ENCODE assay signal across 20 cellular contexts in the genomic region with DNA sequence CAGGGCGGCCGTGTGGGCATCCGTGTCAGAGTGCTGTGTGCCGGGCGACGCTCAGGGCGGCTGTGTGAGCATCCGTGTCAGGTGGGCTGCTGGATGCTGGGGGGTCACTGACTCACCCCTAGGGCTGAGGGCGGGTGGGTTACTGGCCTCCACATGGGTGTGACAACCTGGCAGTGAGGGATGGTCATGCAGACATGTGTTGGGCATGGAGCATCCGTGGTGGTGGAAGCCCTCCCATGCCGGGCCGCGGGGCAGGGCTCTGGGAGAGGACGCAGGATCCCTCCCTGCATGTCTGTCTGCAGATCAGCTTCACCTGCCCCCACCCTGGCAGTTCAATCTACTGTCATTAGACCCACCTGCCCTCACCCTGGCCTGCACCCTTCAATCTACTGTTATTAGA. TPM values are rescaled to one million over a fixed set of nuclear protein-coding genes. Genes with fewer than 3 reads are reported as not detected.
DNase-seq lines count a peak whose midpoint lies in the region; ATAC-seq and TF ChIP-seq lines count a peak whose summit lies in the region.
"Had no signal": no experiment of that assay in that cellular context is flagged by ENCODE, and none has a peak within 500 bp of the region (broad histone marks: within the 10 kb centered on the region; RNA-seq: fewer than 3 reads in every experiment).

No MANE protein-coding gene starts in this region.

- H3K36me3 Mint-ChIP-seq in natural killer cell treated with Interleukin-12 subunit alpha and Interleukin-12 subunit beta and Interleukin-15 and Interleukin-18, amount 100 ng/mL, for 72 hours = no peaks in the 10 kb centered on the region

- H3K9me3 ChIP-seq in colonic mucosa (no peaks in the 10 kb centered on the region), transverse colon (no peaks in the 10 kb centered on the region)
- H3K9me3 ChIP-seq: Caco-2 had no signal

- no peak for TF ChIP-seq EP300 in transverse colon (IDR thresholded peaks at IDR 0.05; ENCODE audit: low read depth)

- ATAC-seq in natural killer cell treated with Interleukin-12 subunit alpha and Interleukin-12 subunit beta and Interleukin-15 and Interleukin-18, amount 100 ng/mL, for 72 hours = no peak
- ATAC-seq: A549 had no signal

- no peak overlapping the region for H3K4me3 ChIP-seq in colonic mucosa
- no peak overlapping the region for H3K4me3 ChIP-seq in transverse colon
- H3K4me3 ChIP-seq: A549 had no signal

- 92% methylated on average over 14 of the region's 14 CpGs; no CpG with 5 or more reads in 1 of the 2 donors for WGBS in transverse colon (ENCODE audit: low coverage in 1 of 2), 2 donors

- H3K36me3 ChIP-seq in colonic mucosa (no peaks in the 10 kb centered on the region), transverse colon (no peaks in the 10 kb centered on the region)

- DNase-seq in activated effector memory CD4-positive, alpha-beta T cell treated with anti-CD3 and anti-CD28 coated beads, Interleukin-2, amount 50 U/mL, for 16 hours = peak; percentile 50
- no peak for DNase-seq in activated effector memory CD4-positive, alpha-beta T cell treated with Interleukin-2 at 50 U/mL for 16 hours
- DNase-seq in colonic mucosa (peak; percentile 13), transverse colon (peak; percentile 4), DMS 273 treated with DMSO at 0.1 percent for 48 hours (lab: John Stamatoyannopoulos, UW) (no peak), NCI-H774 (lab: John Stamatoyannopoulos, UW) (no peak)
- peak; percentile 48 for DNase-seq in natural killer cell treated with Interleukin-12 subunit alpha and Interleukin-12 subunit beta and Interleukin-15 and Interleukin-18, amount 100 ng/mL, for 72 hours (ENCODE audit: low spot score)
- no peak for DNase-seq in stimulated activated CD4-positive, alpha-beta T cell treated with anti-CD3 and anti-CD28 coated beads, Interleukin-2, amount 100 ng/mL, for 24 hours
- DNase-seq: Caco-2; DMS53; HCEC 1CT; Kasumi-1; NCI-H1417 treated with DMSO at 0.1 percent for 48 hours; NCI-H2227 treated with DMSO at 0.1 percent for 48 hours; NCI-H526 treated with DMSO at 0.1 percent for 48 hours; NK-92 treated with Interleukin-12 subunit alpha and Interleukin-12 subunit beta, amount 100 ng/mL, for 24 hours; OCI-M1 had no signal

- no peaks in the 10 kb centered on the region for H3K4me1 Mint-ChIP-seq in natural killer cell treated with Interleukin-12 subunit alpha and Interleukin-12 subunit beta and Interleukin-15 and Interleukin-18, amount 100 ng/mL, for 72 hours (ENCODE audit: low read depth in 2 of 2)

- no peaks in the 10 kb centered on the region for H3K9me3 Mint-ChIP-seq in natural killer cell treated with Interleukin-12 subunit alpha and Interleukin-12 subunit beta and Interleukin-15 and Interleukin-18, amount 100 ng/mL, for 72 hours

- H3K4me1 ChIP-seq in colonic mucosa (no peaks in the 10 kb centered on the region), transverse colon (no peaks in the 10 kb centered on the region)

- peaks cover 0 to 6% of the 10 kb centered on the region in 2 donors for H3K27me3 Mint-ChIP-seq in natural killer cell treated with Interleukin-12 subunit alpha and Interleukin-12 subunit beta and Interleukin-15 and Interleukin-18, amount 100 ng/mL, for 72 hours

- TF ChIP-seq POLR2A in transverse colon (IDR thresholded peaks at IDR 0.05) = no peak

- H3K27ac ChIP-seq in colonic mucosa = no peak overlapping the region
- H3K27ac ChIP-seq in transverse colon = no peak overlapping the region
- H3K27ac ChIP-seq: A549, RWPE1 had no signal

- no peaks in the 10 kb centered on the region for H3K27me3 ChIP-seq in colonic mucosa
- peaks cover 8% of the 10 kb centered on the region for H3K27me3 ChIP-seq in transverse colon

- in situ Hi-C loops in transverse colon (cut with MboI; ENCODE audit: low pct_ligation_motif_present in 1 of 4, low pct_unique_long_range_greater_than_20kb in 1 of 4, low sequenced_read_pairs in 3 of 4) = no loop called here

- H3K27ac Mint-ChIP-seq in natural killer cell treated with Interleukin-12 subunit alpha and Interleukin-12 subunit beta and Interleukin-15 and Interleukin-18, amount 100 ng/mL, for 72 hours = no peak overlapping the region

- intact Hi-C loops in colonic mucosa (cut with DNase I) (no loop called here), transverse colon (cut with DNase I; ENCODE audit: low total_unique reads) (no loop called here)

- no peak overlapping the region for H3K9ac ChIP-seq in colonic mucosa (ENCODE audit: low read depth in 2 of 2, low read length in 2 of 2)

- TF ChIP-seq CTCF in colonic mucosa (IDR thresholded peaks at IDR 0.05) (no peak), transverse colon (IDR thresholded peaks at IDR 0.05) (no peak)

- no peak overlapping the region for H3K4me3 Mint-ChIP-seq in natural killer cell treated with Interleukin-12 subunit alpha and Interleukin-12 subunit beta and Interleukin-15 and Interleukin-18, amount 100 ng/mL, for 72 hours
- H3K4me3 Mint-ChIP-seq: CD14-positive monocyte had no signal

RNA-seq across cellular contexts. Expression of gene METRNL, which starts 56.3 kb away (rescaled TPM):
- total RNA-seq in colonic mucosa (10 to 100 TPM; 84.2 to 87.2 TPM), transverse colon (100 to 1,000 TPM in 2 of 4 donors, 10 to 100 TPM in 2; 46.8 to 325 (median 112) TPM)
- 100 to 1,000 TPM; 179 to 208 TPM for total RNA-seq in natural killer cell treated with Interleukin-12 subunit alpha and Interleukin-12 subunit beta and Interleukin-15 and Interleukin-18, amount 100 ng/mL, for 72 hours

Comparison
In these comparisons a context has a peak if more than half of its experiments do, and no peak if none do; other contexts are left out.
1. DNase-seq: peak in activated effector memory CD4-positive, alpha-beta T cell treated with anti-CD3 and anti-CD28 coated beads, Interleukin-2, amount 50 U/mL, for 16 hours (single experiment), colonic mucosa (single experiment), natural killer cell treated with Interleukin-12 subunit alpha and Interleukin-12 subunit beta and Interleukin-15 and Interleukin-18, amount 100 ng/mL, for 72 hours (single experiment) and transverse colon (single experiment); none in activated effector memory CD4-positive, alpha-beta T cell treated with Interleukin-2 at 50 U/mL for 16 hours (single experiment), DMS 273 treated with DMSO at 0.1 percent for 48 hours (single experiment), NCI-H774 (single experiment) and stimulated activated CD4-positive, alpha-beta T cell treated with anti-CD3 and anti-CD28 coated beads, Interleukin-2, amount 100 ng/mL, for 24 hours (0 of 2).